In the genomic region with DNA sequence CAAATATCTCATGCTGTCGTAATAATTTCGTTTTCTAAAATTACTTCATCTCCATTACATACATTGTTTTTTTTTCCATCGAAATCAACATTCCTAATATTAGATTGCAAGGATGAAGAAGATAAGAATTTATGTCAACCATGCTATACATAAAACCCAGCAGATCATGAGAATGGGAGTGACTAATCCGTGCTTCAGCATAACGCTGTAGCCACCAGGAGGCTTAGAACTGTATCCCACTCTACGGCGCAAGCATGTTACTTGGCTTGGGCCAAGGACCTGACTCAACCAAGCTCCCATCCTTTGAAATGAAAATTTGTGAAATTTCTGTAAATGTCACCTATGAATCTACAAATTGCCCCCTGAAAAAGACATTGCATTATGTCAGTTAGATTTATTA, we compare ENCODE assay signal across 1 cellular context.
TF ChIP-seq lines count a peak whose summit lies in the region.

No MANE protein-coding gene starts in this region.

TF ChIP-seq in WTC11, 78 proteins besides CTCF, POLR2A, EP300 and RAD21 (continued from another document):
- TF ChIP-seq, protein P1, sequence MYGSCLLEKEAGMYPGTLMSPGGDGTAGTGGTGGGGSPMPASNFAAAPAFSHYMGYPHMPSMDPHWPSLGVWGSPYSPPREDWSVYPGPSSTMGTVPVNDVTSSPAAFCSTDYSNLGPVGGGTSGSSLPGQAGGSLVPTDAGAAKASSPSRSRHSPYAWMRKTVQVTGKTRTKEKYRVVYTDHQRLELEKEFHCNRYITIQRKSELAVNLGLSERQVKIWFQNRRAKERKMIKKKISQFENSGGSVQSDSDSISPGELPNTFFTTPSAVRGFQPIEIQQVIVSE (CRISPR knock-in tag; IDR thresholded peaks at IDR 0.05; ENCODE audit: borderline replicate concordance) = no peak
- no peak for TF ChIP-seq NR1H2 (CRISPR knock-in tag; IDR thresholded peaks at IDR 0.05)
TF ChIP-seq in WTC11: peak in this region for 0.
